In genomic region chr20:17749979-17750721, GRCh38 we compare ENCODE assay signal across 17 cellular contexts. TPM values are rescaled to one million over a fixed set of nuclear protein-coding genes. Genes with fewer than 3 reads are reported as not detected.
DNase-seq lines count a peak whose midpoint lies in the region; ATAC-seq, FAIRE-seq and TF ChIP-seq lines count a peak whose summit lies in the region.
"Had no signal": no experiment of that assay in that cellular context is flagged by ENCODE, and none has a peak within 500 bp of the region (broad histone marks: within the 10 kb centered on the region; RNA-seq: fewer than 3 reads in every experiment).

No MANE protein-coding gene starts in this region.

- H3K4me1 ChIP-seq in astrocyte (ENCODE audit: insufficient read depth, low read length) (peaks cover 13% of the 10 kb centered on the region), muscle layer of duodenum (ENCODE audit: control insufficient read depth in 1 of 2, insufficient read depth in 2 of 2, low read length in 2 of 2) (peaks cover 0 to 4% of the 10 kb centered on the region in 2 donors), upper lobe of left lung (peaks cover 9 to 16% (median 13%) of the 10 kb centered on the region in 4 donors), vagina (peaks cover 5% of the 10 kb centered on the region)
- H3K4me1 ChIP-seq: parathyroid adenoma had no signal

- H4K20me1 ChIP-seq in astrocyte (ENCODE audit: insufficient read depth, low read length) = no peaks in the 10 kb centered on the region

- no peak overlapping the region for H3K4me3 Mint-ChIP-seq in astrocyte (ENCODE audit: unreplicated experiment)
- H3K4me3 Mint-ChIP-seq: CD4-positive, alpha-beta memory T cell; central memory CD8-positive, alpha-beta T cell had no signal

- H2AFZ ChIP-seq in astrocyte (ENCODE audit: low read depth, low read length) = no peak overlapping the region
- H2AFZ ChIP-seq: parathyroid adenoma had no signal

- no peaks in the 10 kb centered on the region for H3K9me3 ChIP-seq in astrocyte (ENCODE audit: insufficient read depth, low read depth, low read length)
- no peaks in the 10 kb centered on the region for H3K9me3 ChIP-seq in muscle layer of duodenum (ENCODE audit: control insufficient read depth in 1 of 2, low read length in 2 of 2)
- H3K9me3 ChIP-seq in upper lobe of left lung = no peaks in the 10 kb centered on the region
- H3K9me3 ChIP-seq in vagina = no peaks in the 10 kb centered on the region

- TF ChIP-seq POLR2A in upper lobe of left lung (IDR thresholded peaks at IDR 0.05) (no peak), vagina (IDR thresholded peaks at IDR 0.05) (no peak)

- ATAC-seq in Right ventricle myocardium inferior (peak; percentile 92), upper lobe of left lung (ENCODE audit: low FRiP score in 2 of 2) (peak; percentile 58 to 78), HG03159 (IDR thresholded peaks at IDR 0.05; ENCODE audit: unreplicated experiment) (no peak)

- no peak overlapping the region for H3K27ac ChIP-seq in astrocyte (ENCODE audit: low read depth, low read length)
- H3K27ac ChIP-seq in muscle layer of duodenum (ENCODE audit: low read length) = peak overlapping the region; percentile 40
- peak overlapping the region; percentile 60 to 73 (median 70) for H3K27ac ChIP-seq in upper lobe of left lung
- no peak overlapping the region for H3K27ac ChIP-seq in vagina
- H3K27ac ChIP-seq: parathyroid adenoma had no signal

- H3K36me3 ChIP-seq in astrocyte (ENCODE audit: insufficient read depth, low read length) (no peaks in the 10 kb centered on the region), muscle layer of duodenum (ENCODE audit: control insufficient read depth in 1 of 2, insufficient read depth in 2 of 2, low read length in 2 of 2) (no peaks in the 10 kb centered on the region), upper lobe of left lung (no peaks in the 10 kb centered on the region), vagina (no peaks in the 10 kb centered on the region)

- H3K27me3 Mint-ChIP-seq in astrocyte (ENCODE audit: low read depth, unreplicated experiment) = peaks cover 16% of the 10 kb centered on the region

- no peak overlapping the region for H3K4me2 ChIP-seq in astrocyte (ENCODE audit: low read length)

- H3K4me3 ChIP-seq in astrocyte (ENCODE audit: insufficient read depth, low read depth, low read length) = no peak overlapping the region
- H3K4me3 ChIP-seq in muscle layer of duodenum (ENCODE audit: low read depth in 1 of 2, low read length in 2 of 2) = no peak overlapping the region
- no peak overlapping the region for H3K4me3 ChIP-seq in upper lobe of left lung
- H3K4me3 ChIP-seq in vagina = no peak overlapping the region

- H3K79me2 ChIP-seq in astrocyte (ENCODE audit: insufficient read depth, low read length) = no peaks in the 10 kb centered on the region
- H3K79me2 ChIP-seq: parathyroid adenoma had no signal

- H3K9ac ChIP-seq in astrocyte (ENCODE audit: low read length) = no peak overlapping the region
- H3K9ac ChIP-seq: parathyroid adenoma had no signal

- no peak overlapping the region for H3K27ac Mint-ChIP-seq in astrocyte (ENCODE audit: unreplicated experiment)
- H3K27ac Mint-ChIP-seq: CD4-positive, alpha-beta memory T cell had no signal

- intact Hi-C loops in Right ventricle myocardium inferior (cut with DNase I) = loop anchor here (5.0 kb wide), 3 partner anchors 57 to 147 kb away; partner anchors contain the start of gene RRBP1
- intact Hi-C loops in vagina (cut with DNase I) = no loop called here

- H3K36me3 Mint-ChIP-seq in astrocyte (ENCODE audit: low read depth, unreplicated experiment) = no peaks in the 10 kb centered on the region
- H3K36me3 Mint-ChIP-seq: CD4-positive, alpha-beta memory T cell had no signal

- TF ChIP-seq CTCF in astrocyte (IDR thresholded peaks at IDR 0.05; ENCODE audit: insufficient read depth, low read depth, low read length) (no peak), upper lobe of left lung (IDR thresholded peaks at IDR 0.05) (peak in 2 of 6 experiments; percentile 13 to 22), vagina (IDR thresholded peaks at IDR 0.05) (no peak)

- FAIRE-seq in astrocyte (lab: Jason Lieb, UNC) = no peak

- WGBS in upper lobe of left lung, 2 donors = 29 to 36% methylated on average over 6 to 15 of the region's 15 CpGs

- peak in 2 of 4 donors; percentile 55 to 60 for TF ChIP-seq EP300 in upper lobe of left lung (IDR thresholded peaks at IDR 0.05)

- H3K9me3 Mint-ChIP-seq in astrocyte (ENCODE audit: unreplicated experiment) = peaks cover 2% of the 10 kb centered on the region
- H3K9me3 Mint-ChIP-seq: central memory CD8-positive, alpha-beta T cell had no signal

- peaks cover 15% of the 10 kb centered on the region for H3K4me1 Mint-ChIP-seq in astrocyte (ENCODE audit: low read depth, unreplicated experiment)
- H3K4me1 Mint-ChIP-seq: CD4-positive, alpha-beta memory T cell; central memory CD8-positive, alpha-beta T cell had no signal

- DNase-seq in astrocyte (ENCODE audit: low read depth) (peak; percentile 51), Right ventricle myocardium inferior (ENCODE audit: missing footprints) (peak; percentile 81), upper lobe of left lung (peak in 1 of 2 donors; percentile 79), T-helper 9 cell (no peak), vagina (ENCODE audit: extremely low spot score in 2 of 2) (no peak), SKM-1 treated with dmso at 0.1 percent for 144 hours (lab: John Stamatoyannopoulos, UW; ENCODE audit: unreplicated experiment) (no peak)
- DNase-seq: activated CD4-positive, alpha-beta T cell treated with anti-CD3 and anti-CD28 coated beads, Interleukin-2, amount 50 U/mL, for 1 hour; activated effector memory CD4-positive, alpha-beta T cell treated with anti-CD3 and anti-CD28 coated beads, Interleukin-2, amount 50 U/mL, for 16 hours; CD4-positive, alpha-beta memory T cell; Karpas-422; NCI-H2171 had no signal

- H3K27me3 ChIP-seq in astrocyte (ENCODE audit: insufficient read depth, low read length) = peaks cover 9% of the 10 kb centered on the region
- H3K27me3 ChIP-seq in muscle layer of duodenum (ENCODE audit: low read depth, low read length) = no peaks in the 10 kb centered on the region
- no peaks in the 10 kb centered on the region for H3K27me3 ChIP-seq in upper lobe of left lung
- H3K27me3 ChIP-seq in vagina = no peaks in the 10 kb centered on the region

RNA-seq across cellular contexts. Expression of gene BANF2, which starts 50.4 kb away (rescaled TPM):
- total RNA-seq in astrocyte (not detected in 2 replicates), Right ventricle myocardium inferior (not detected), upper lobe of left lung (not detected), vagina (not detected)
- total RNA-seq: CD4-positive, alpha-beta memory T cell; kidney epithelial cell; T-helper 1 cell treated with Interleukin-12 subunit alpha and Interleukin-12 subunit beta and Interleukin-4 antibody, amounts not matched to agents 30 ng/mL and 1 ng/mL, for 36 hours had no signal

Comparison
In these comparisons a context has a peak if more than half of its experiments do, and no peak if none do; other contexts are left out.
1. DNase-seq: peak in astrocyte (single experiment) and Right ventricle myocardium inferior (single experiment); none in T-helper 9 cell (single experiment), vagina (0 of 2) and SKM-1 treated with dmso at 0.1 percent for 144 hours (single experiment).
2. H3K27ac ChIP-seq: peak in muscle layer of duodenum (single experiment) and upper lobe of left lung (4 of 4); none in astrocyte (single experiment) and vagina (single experiment).